Comparison of ENCODE assay signal across 22 cellular contexts in the genomic region with DNA sequence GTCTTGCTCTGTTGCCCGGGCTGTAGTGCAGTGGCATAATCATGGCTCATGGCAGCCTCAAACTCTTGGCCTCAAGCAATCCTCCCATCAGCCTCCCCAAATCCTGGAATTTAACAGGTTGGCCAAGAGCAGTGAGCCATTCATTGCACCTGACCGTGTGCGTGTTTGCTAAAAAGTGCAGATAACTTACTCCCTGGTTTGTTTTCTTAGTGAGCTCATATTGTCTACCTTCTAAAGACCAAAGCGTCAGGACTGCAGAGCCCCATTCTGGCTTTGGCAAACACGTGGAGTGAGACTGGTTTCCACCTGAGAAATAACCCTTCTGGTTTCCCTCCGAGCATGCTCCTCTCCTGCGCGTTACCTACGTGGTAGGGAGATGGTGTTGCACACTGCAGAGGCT. TPM values are rescaled to one million over a fixed set of nuclear protein-coding genes. Genes with fewer than 3 reads are reported as not detected.
"Had no signal": no experiment of that assay in that cellular context is flagged by ENCODE, and none has a peak within 500 bp of the region (broad histone marks: within the 10 kb centered on the region; RNA-seq: fewer than 3 reads in every experiment).

No MANE protein-coding gene starts in this region.

- H3K4me1 ChIP-seq: pancreas, SJCRH30, transverse colon had no signal

- H3K27ac Mint-ChIP-seq: activated CD4-positive, alpha-beta memory T cell treated with anti-CD3 and anti-CD28 coated beads, Interleukin-2, amount 10 ng/mL, durations not matched to agents 7 days and 5 days; activated CD4-positive, alpha-beta T cell treated with anti-CD3 and anti-CD28 coated beads for 36 hours; activated T-helper 1 cell treated with anti-CD3 and anti-CD28 coated beads, Interleukin-12 subunit alpha, Interleukin-12 subunit beta, Interleukin-2, Interleukin-4 antibody, amounts not matched to agents 30 ng/mL and 10 ng/mL and 1 ng/mL, durations not matched to agents 14 hours and 24 hours and 36 hours; memory B cell; nephron progenitor cell had no signal

- H3K4me3 Mint-ChIP-seq: activated CD4-positive, alpha-beta memory T cell treated with anti-CD3 and anti-CD28 coated beads, Interleukin-2, amount 10 ng/mL, durations not matched to agents 7 days and 5 days; activated CD4-positive, alpha-beta T cell treated with anti-CD3 and anti-CD28 coated beads for 36 hours; activated T-helper 1 cell treated with anti-CD3 and anti-CD28 coated beads, Interleukin-12 subunit alpha, Interleukin-12 subunit beta, Interleukin-2, Interleukin-4 antibody, amounts not matched to agents 30 ng/mL and 10 ng/mL and 1 ng/mL, durations not matched to agents 14 hours and 24 hours and 36 hours; memory B cell; nephron progenitor cell had no signal

- H3K9me3 Mint-ChIP-seq: activated CD4-positive, alpha-beta memory T cell treated with anti-CD3 and anti-CD28 coated beads, Interleukin-2, amount 10 ng/mL, durations not matched to agents 7 days and 5 days had no signal

- ATAC-seq: activated CD4-positive, alpha-beta T cell treated with anti-CD3 and anti-CD28 coated beads for 36 hours; pancreas had no signal

- H3K27me3 ChIP-seq: brain microvascular endothelial cell, esophagus muscularis mucosa, pancreas, SJCRH30, transverse colon had no signal

- H3K36me3 ChIP-seq: brain microvascular endothelial cell, esophagus muscularis mucosa, pancreas, SJCRH30, transverse colon had no signal

- H3K27me3 Mint-ChIP-seq: activated CD4-positive, alpha-beta T cell treated with anti-CD3 and anti-CD28 coated beads for 36 hours had no signal

- H3K4me3 ChIP-seq: esophagus muscularis mucosa, pancreas, SJCRH30, transverse colon had no signal

- H3K27ac ChIP-seq: brain microvascular endothelial cell, esophagus muscularis mucosa, pancreas, SJCRH30, transverse colon, VCaP had no signal

- H3K9me3 ChIP-seq: esophagus muscularis mucosa, pancreas, transverse colon had no signal

- DNase-seq: activated CD4-positive, alpha-beta memory T cell treated with anti-CD3 and anti-CD28 coated beads, Interleukin-2, amount 10 ng/mL, durations not matched to agents 7 days and 5 days; activated CD4-positive, alpha-beta T cell treated with anti-CD3 and anti-CD28 coated beads for 36 hours; activated CD8-positive, alpha-beta memory T cell treated with anti-CD3 and anti-CD28 coated beads, Interleukin-2, amount 50 U/mL, for 48 hours; activated naive CD4-positive, alpha-beta T cell; brain microvascular endothelial cell; cerebellar nuclear complex; dermis blood vessel endothelial cell; glutamatergic neuron; nephron progenitor cell; pancreas; retina; SJCRH30; stimulated activated CD4-positive, alpha-beta T cell treated with anti-CD3 and anti-CD28 coated beads, Interleukin-15, amount 100 ng/mL, for 24 hours; stimulated activated CD4-positive, alpha-beta T cell treated with anti-CD3 and anti-CD28 coated beads, Interleukin-4, amount 100 ng/mL, for 24 hours; SW 1271; T-helper 9 cell; transverse colon had no signal

RNA-seq across cellular contexts. Expression of a gene that starts 32.2 kb away (rescaled TPM):
- total RNA-seq: dermis blood vessel endothelial cell, esophagus muscularis mucosa, fibroblast of villous mesenchyme, pancreas, SJCRH30, transverse colon had no signal
- polyA plus RNA-seq: pancreas had no signal
